In the genomic region with DNA sequence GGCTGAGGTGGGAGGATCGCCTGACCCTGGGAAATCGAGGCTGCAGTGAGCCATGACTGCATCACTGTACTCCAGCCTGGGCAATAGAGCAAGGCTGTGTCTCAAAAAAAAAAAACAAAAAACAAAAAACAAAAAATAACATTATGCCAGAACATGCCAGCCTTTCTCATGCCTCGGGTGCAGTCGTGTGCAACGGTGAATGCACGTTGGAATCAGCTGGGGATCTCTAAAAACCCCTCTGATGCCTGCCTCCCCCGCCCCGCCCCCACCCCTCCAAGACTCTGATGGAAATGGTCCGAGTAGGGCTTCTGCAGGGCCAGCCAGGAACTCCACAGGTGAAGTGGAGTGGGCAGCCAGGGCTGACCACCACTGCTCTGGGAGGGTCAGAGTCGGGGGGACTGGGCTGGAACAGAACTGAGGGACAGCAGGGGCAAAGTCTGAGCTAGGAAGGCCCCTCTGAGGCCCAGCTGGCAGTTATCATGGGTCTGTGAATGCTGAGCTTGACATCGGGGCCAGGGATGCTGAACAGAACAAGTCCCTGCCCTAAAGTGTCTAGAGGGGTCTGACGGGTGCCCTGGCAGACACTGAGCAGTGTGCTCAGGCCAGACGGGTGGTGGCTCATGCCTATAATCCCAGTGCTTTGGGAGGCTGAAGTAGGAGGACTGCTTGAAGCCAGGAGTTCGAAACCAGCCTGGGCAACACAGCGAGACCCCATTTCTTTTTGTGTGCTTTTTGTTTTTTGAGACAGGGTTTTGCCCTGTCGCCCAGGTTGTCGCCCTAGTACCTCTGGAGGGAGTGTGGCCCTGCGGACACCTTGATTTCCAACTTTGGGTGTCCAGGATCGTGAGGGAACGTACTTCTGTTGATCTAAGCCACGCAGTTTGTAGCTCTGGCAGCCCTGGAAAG, we compare ENCODE assay signal across 14 cellular contexts.
A peak's percentile ranks its signal among the peaks of the same experiment; 100 is the strongest.
DNase-seq lines count a peak whose midpoint lies in the region; ATAC-seq and TF ChIP-seq lines count a peak whose summit lies in the region.
"Had no signal": no experiment of that assay in that cellular context is flagged by ENCODE, and none has a peak within 500 bp of the region (broad histone marks: within the 10 kb centered on the region; RNA-seq: fewer than 3 reads in every experiment).

No MANE protein-coding gene starts in this region.

- no peak overlapping the region for H3K4me3 ChIP-seq in RWPE2 (ENCODE audit: severe bottlenecking)
- H3K4me3 ChIP-seq in ovary: no peak overlapping the region
- H3K4me3 ChIP-seq: tibial artery had no signal

- WGBS in ovary, 3 donors: 80 to 83% (median 82%) methylated on average over 21 of the region's 21 CpGs

- no peaks in the 10 kb centered on the region for H3K36me3 ChIP-seq in RWPE2 (ENCODE audit: low read depth)
- H3K36me3 ChIP-seq in ovary: no peaks in the 10 kb centered on the region
- H3K36me3 ChIP-seq: tibial artery had no signal

- H3K27me3 Mint-ChIP-seq in CD14-positive monocyte (ENCODE audit: low read depth in 3 of 3): peaks cover 4 to 17% (median 7%) of the 10 kb centered on the region in 3 donors
- H3K27me3 Mint-ChIP-seq: activated naive CD8-positive, alpha-beta T cell had no signal

- no peak for TF ChIP-seq EP300 in ovary (IDR thresholded peaks at IDR 0.05)

- TF ChIP-seq POLR2A in ovary (IDR thresholded peaks at IDR 0.05): no peak

- ATAC-seq in RWPE2 (ENCODE audit: low read depth) (no peak), left ventricle myocardium superior (no peak), foreskin keratinocyte (no peak)

- H3K9me3 ChIP-seq in RWPE2 (ENCODE audit: severe bottlenecking) (no peaks in the 10 kb centered on the region), ovary (no peaks in the 10 kb centered on the region)
- H3K9me3 ChIP-seq: tibial artery had no signal

- no peaks in the 10 kb centered on the region for H3K27me3 ChIP-seq in RWPE2 (ENCODE audit: insufficient read depth, poor library complexity, severe bottlenecking)
- no peaks in the 10 kb centered on the region for H3K27me3 ChIP-seq in ovary
- H3K27me3 ChIP-seq in foreskin keratinocyte: peaks cover 32% of the 10 kb centered on the region
- H3K27me3 ChIP-seq: tibial artery had no signal

- TF ChIP-seq CTCF in CD14-positive monocyte (IDR thresholded peaks at IDR 0.05): no peak
- TF ChIP-seq CTCF in RWPE2 (IDR thresholded peaks at IDR 0.05; ENCODE audit: poor library complexity, severe bottlenecking): no peak
- no peak for TF ChIP-seq CTCF in ovary (IDR thresholded peaks at IDR 0.05)
- TF ChIP-seq CTCF in GM13976 (IDR thresholded peaks at IDR 0.05; ENCODE audit: borderline replicate concordance, control extremely low read depth, extremely low read depth, insufficient read depth, missing control alignments): no peak
- TF ChIP-seq CTCF in foreskin keratinocyte (conservative IDR thresholded peaks at IDR 0.05): no peak

- intact Hi-C loops in CD14-positive monocyte (cut with micrococcal nuclease) (loop anchor here (2.0 to 5.0 kb wide), 3 partner anchors 135 to 193 kb away; a partner anchor contains a TSS), left ventricle myocardium superior (cut with micrococcal nuclease) (loop anchor here (10.0 kb wide), 1 partner anchor 185 kb away; no protein-coding TSS in a partner anchor), ovary (cut with DNase I) (loop anchor here (2.0 to 10.0 kb wide), 5 partner anchors 73 to 193 kb away; a partner anchor contains a TSS)

- no peaks in the 10 kb centered on the region for H3K36me3 Mint-ChIP-seq in CD14-positive monocyte
- H3K36me3 Mint-ChIP-seq: activated naive CD8-positive, alpha-beta T cell; stimulated activated memory B cell treated with anti-CD40 and anti-IgM and Interleukin-4, amounts not matched to agents 10 μg/mL and 1 μg/mL and 100 μg/mL, for 72 hours had no signal

- no peak overlapping the region for H3K27ac Mint-ChIP-seq in CD14-positive monocyte
- H3K27ac Mint-ChIP-seq: activated naive CD8-positive, alpha-beta T cell; stimulated activated memory B cell treated with anti-CD40 and anti-IgM and Interleukin-4, amounts not matched to agents 10 μg/mL and 1 μg/mL and 100 μg/mL, for 72 hours had no signal

- peaks cover 7% of the 10 kb centered on the region for H3K4me1 Mint-ChIP-seq in CD14-positive monocyte

- H3K9me3 Mint-ChIP-seq in CD14-positive monocyte: peaks cover 0 to 2% (median 0%) of the 10 kb centered on the region in 7 donors
- H3K9me3 Mint-ChIP-seq: dendritic cell treated with granulocyte-macrophage colony-stimulating factor and Interleukin-4, amounts not matched to agents 40 ng/mL and 50 ng/mL, for 4 days; stimulated activated memory B cell treated with anti-CD40 and anti-IgM and Interleukin-4, amounts not matched to agents 10 μg/mL and 1 μg/mL and 100 μg/mL, for 72 hours had no signal

- in situ Hi-C loops in GM13976 (cut with MboI; ENCODE audit: low sequenced_read_pairs, unreplicated experiment): no loop called here

- no peaks in the 10 kb centered on the region for H3K4me1 ChIP-seq in RWPE2 (ENCODE audit: insufficient read depth, poor library complexity, severe bottlenecking)
- no peaks in the 10 kb centered on the region for H3K4me1 ChIP-seq in ovary (ENCODE audit: insufficient read depth)
- no peaks in the 10 kb centered on the region for H3K4me1 ChIP-seq in foreskin keratinocyte

- H3K4me3 Mint-ChIP-seq in CD14-positive monocyte: no peak overlapping the region
- H3K4me3 Mint-ChIP-seq: activated naive CD8-positive, alpha-beta T cell; dendritic cell treated with granulocyte-macrophage colony-stimulating factor and Interleukin-4, amounts not matched to agents 40 ng/mL and 50 ng/mL, for 4 days; stimulated activated memory B cell treated with anti-CD40 and anti-IgM and Interleukin-4, amounts not matched to agents 10 μg/mL and 1 μg/mL and 100 μg/mL, for 72 hours had no signal

- DNase-seq in CD14-positive monocyte (ENCODE audit: low spot score) (peak; percentile 15), RWPE2 (ENCODE audit: low spot score) (peak; percentile 38), left ventricle myocardium superior (peak; percentile 8), ovary (peak in 4 of 5 donors; percentile 8 to 29 (median 16)), GM13976 (ENCODE audit: low spot score) (no peak), foreskin keratinocyte (no peak), UCSD-AML1 (lab: John Stamatoyannopoulos, UW; ENCODE audit: unreplicated experiment) (no peak)
- DNase-seq: GOT3, midbrain, NCI-H1092 had no signal

- H3K27ac ChIP-seq in RWPE2 (ENCODE audit: poor library complexity, severe bottlenecking): no peak overlapping the region
- no peak overlapping the region for H3K27ac ChIP-seq in ovary
- no peak overlapping the region for H3K27ac ChIP-seq in foreskin keratinocyte
- H3K27ac ChIP-seq: tibial artery had no signal

Comparison
In these comparisons a context has a peak if more than half of its experiments do, and no peak if none do; other contexts are left out.
1. DNase-seq: peak in CD14-positive monocyte (single experiment), RWPE2 (single experiment), left ventricle myocardium superior (single experiment) and ovary (4 of 5); none in GM13976 (single experiment), foreskin keratinocyte (0 of 2) and UCSD-AML1 (single experiment).